Comparison of ENCODE assay signal across 2 cellular contexts in genomic region chr6:79672631-79673065, GRCh38.
TF ChIP-seq lines count a peak whose summit lies in the region.

No MANE protein-coding gene starts in this region.

TF ChIP-seq in IMR-90, 13 proteins besides CTCF, POLR2A, EP300 and RAD21:
- TF ChIP-seq SMC3 (IDR thresholded peaks at IDR 0.05; ENCODE audit: low read depth, low read length) (peak; percentile 52), CHD1 (IDR thresholded peaks at IDR 0.05; ENCODE audit: low read depth, low read length) (no peak)
TF ChIP-seq in IMR-90: peak in this region for 1.

TF ChIP-seq in HepG2, 621 proteins besides CTCF, POLR2A, EP300 and RAD21 (continues in another document):
- TF ChIP-seq IKZF1 (IDR thresholded peaks at IDR 0.05) (no peak), EHMT2 (IDR thresholded peaks at IDR 0.05; ENCODE audit: borderline replicate concordance, low read depth, low read length) (no peak), ELF4 (CRISPR knock-in tag; IDR thresholded peaks at IDR 0.05; ENCODE audit: borderline replicate concordance) (no peak), RCOR2 (CRISPR knock-in tag; IDR thresholded peaks at IDR 0.05) (peak; percentile 71; the same call in 1 of the 2 replicates), ZNF629 (CRISPR knock-in tag; conservative IDR thresholded peaks at IDR 0.05) (no peak), AGO1 (IDR thresholded peaks at IDR 0.05; ENCODE audit: low read depth, low read length, poor library complexity, severe bottlenecking) (no peak), ZNF235 (CRISPR knock-in tag; IDR thresholded peaks at IDR 0.05; ENCODE audit: borderline replicate concordance) (no peak), GABPB1 (CRISPR knock-in tag; IDR thresholded peaks at IDR 0.05) (no peak), CENPBD1 (CRISPR knock-in tag; IDR thresholded peaks at IDR 0.05; ENCODE audit: borderline replicate concordance, low read depth) (no peak), HMG20A (CRISPR knock-in tag; IDR thresholded peaks at IDR 0.05; ENCODE audit: borderline replicate concordance) (peak; percentile 45; the same call in 1 of the 2 replicates), ZNF256 (CRISPR knock-in tag; conservative IDR thresholded peaks at IDR 0.05) (no peak), GZF1 (CRISPR knock-in tag; IDR thresholded peaks at IDR 0.05) (no peak), NFE2 (CRISPR knock-in tag; IDR thresholded peaks at IDR 0.05) (no peak), MTF1 (CRISPR knock-in tag; IDR thresholded peaks at IDR 0.05) (no peak), ZNF709 (CRISPR knock-in tag; IDR thresholded peaks at IDR 0.05) (no peak), ZNF598 (CRISPR knock-in tag; IDR thresholded peaks at IDR 0.05; ENCODE audit: borderline replicate concordance) (no peak), THRA (CRISPR knock-in tag; IDR thresholded peaks at IDR 0.05; ENCODE audit: borderline replicate concordance) (peak; percentile 61; the same call in 1 of the 2 replicates), USF2 (IDR thresholded peaks at IDR 0.05; ENCODE audit: low read depth, low read length) (no peak), USF2 (CRISPR knock-in tag; IDR thresholded peaks at IDR 0.05; ENCODE audit: borderline replicate concordance) (no peak), SMAD9 (CRISPR knock-in tag; IDR thresholded peaks at IDR 0.05) (no peak), PAF1 (CRISPR knock-in tag; IDR thresholded peaks at IDR 0.05) (no peak), GMEB2 (CRISPR knock-in tag; IDR thresholded peaks at IDR 0.05; ENCODE audit: low read depth) (no peak), ZNF572 (CRISPR knock-in tag; IDR thresholded peaks at IDR 0.05) (no peak), SNAPC4 (CRISPR knock-in tag; IDR thresholded peaks at IDR 0.05) (no peak), CREBL2 (CRISPR knock-in tag; IDR thresholded peaks at IDR 0.05; ENCODE audit: borderline replicate concordance) (no peak), FOXA1 (IDR thresholded peaks at IDR 0.05) (no peak), FOXA1 (CRISPR knock-in tag; IDR thresholded peaks at IDR 0.05) (peak; percentile 83), KDM6A (CRISPR knock-in tag; IDR thresholded peaks at IDR 0.05; ENCODE audit: low read depth) (no peak), ELF3 (CRISPR knock-in tag; IDR thresholded peaks at IDR 0.05) (no peak), IKZF4 (CRISPR knock-in tag; IDR thresholded peaks at IDR 0.05; ENCODE audit: borderline replicate concordance, low read depth, not compliant biosample characterization) (no peak), ATF4 (CRISPR knock-in tag; IDR thresholded peaks at IDR 0.05) (0 out of 4 replicates have a peak, but pooled peaks of 1 of the 2 experiments have one; percentile 17), ZNF816 (CRISPR knock-in tag; IDR thresholded peaks at IDR 0.05; ENCODE audit: borderline replicate concordance) (no peak), JUNB (CRISPR knock-in tag; IDR thresholded peaks at IDR 0.05; ENCODE audit: borderline replicate concordance) (no peak), ZNF138 (CRISPR knock-in tag; IDR thresholded peaks at IDR 0.05; ENCODE audit: low read depth) (no peak), DDIT3 (CRISPR knock-in tag; IDR thresholded peaks at IDR 0.05) (no peak), PHF5A (CRISPR knock-in tag; IDR thresholded peaks at IDR 0.05; ENCODE audit: low read depth, unreplicated experiment) (no peak), KLF15 (CRISPR knock-in tag; IDR thresholded peaks at IDR 0.05; ENCODE audit: borderline replicate concordance) (no peak), MAZ (IDR thresholded peaks at IDR 0.05; ENCODE audit: borderline replicate concordance, low read depth, low read length) (no peak), MAZ (CRISPR knock-in tag; IDR thresholded peaks at IDR 0.05; ENCODE audit: low read depth) (no peak), ATF3 (CRISPR knock-in tag; IDR thresholded peaks at IDR 0.05) (no peak), SIX4 (CRISPR knock-in tag; IDR thresholded peaks at IDR 0.05) (peak; percentile 91), ZNF407 (CRISPR knock-in tag; IDR thresholded peaks at IDR 0.05; ENCODE audit: not compliant biosample characterization) (no peak)
